In genomic region chr1:111175349-111175748, GRCh38 we compare ENCODE assay signal across 26 cellular contexts. TPM values are rescaled to one million over a fixed set of nuclear protein-coding genes. Genes with fewer than 3 reads are reported as not detected.
"Had no signal": no experiment of that assay in that cellular context is flagged by ENCODE, and none has a peak within 500 bp of the region (broad histone marks: within the 10 kb centered on the region; RNA-seq: fewer than 3 reads in every experiment).

No MANE protein-coding gene starts in this region.

- H3K4me1 Mint-ChIP-seq: mesothelial cell of epicardium, neural crest cell had no signal

- H3K9me3 ChIP-seq: mucosa of descending colon, neutrophil, pancreas, testis, tibial artery had no signal

- FAIRE-seq: colon, frontal cortex, keratinocyte, pancreas had no signal

- H3K36me3 ChIP-seq: pancreas had no signal

- H3K27ac Mint-ChIP-seq: mesothelial cell of epicardium; natural killer cell treated with Interleukin-12 subunit alpha and Interleukin-12 subunit beta and Interleukin-15 and Interleukin-18, amount 100 ng/mL, for 72 hours; stimulated activated memory B cell treated with anti-CD40 and anti-IgM and Interleukin-4, amounts not matched to agents 10 μg/mL and 1 μg/mL and 100 μg/mL, for 72 hours; type B pancreatic cell had no signal

- H3K4me3 ChIP-seq: dorsolateral prefrontal cortex, lung, mucosa of descending colon, pancreas, smooth muscle cell, testis, tibial artery had no signal

- ATAC-seq: mucosa of descending colon; natural killer cell treated with Interleukin-12 subunit alpha and Interleukin-12 subunit beta and Interleukin-15 and Interleukin-18, amount 100 ng/mL, for 72 hours; pancreas; sciatic nerve; stimulated activated memory B cell treated with anti-CD40 and anti-IgM and Interleukin-4, amounts not matched to agents 10 μg/mL and 1 μg/mL and 100 μg/mL, for 72 hours; stimulated activated naive CD8-positive, alpha-beta T cell treated with anti-CD3 and anti-CD28 coated beads, Interleukin-15, Interleukin-2, amounts not matched to agents 100 U/mL and 50 U/mL, for 24 hours had no signal

- H3K4me3 Mint-ChIP-seq: mesothelial cell of epicardium; natural killer cell treated with Interleukin-12 subunit alpha and Interleukin-12 subunit beta and Interleukin-15 and Interleukin-18, amount 100 ng/mL, for 72 hours; neural crest cell; stimulated activated memory B cell treated with anti-CD40 and anti-IgM and Interleukin-4, amounts not matched to agents 10 μg/mL and 1 μg/mL and 100 μg/mL, for 72 hours; type B pancreatic cell had no signal

- H3K27me3 Mint-ChIP-seq: naive B cell; natural killer cell treated with Interleukin-12 subunit alpha and Interleukin-12 subunit beta and Interleukin-15 and Interleukin-18, amount 100 ng/mL, for 72 hours; stimulated activated memory B cell treated with anti-CD40 and anti-IgM and Interleukin-4, amounts not matched to agents 10 μg/mL and 1 μg/mL and 100 μg/mL, for 72 hours; type B pancreatic cell had no signal

- H3K4me2 ChIP-seq: smooth muscle cell had no signal

- H3K4me1 ChIP-seq: pancreas, testis, tibial artery had no signal

- H3K27ac ChIP-seq: dorsolateral prefrontal cortex, neutrophil, pancreas, testis, tibial artery had no signal

- H3K9me3 Mint-ChIP-seq: mesothelial cell of epicardium; naive B cell; natural killer cell treated with Interleukin-12 subunit alpha and Interleukin-12 subunit beta and Interleukin-15 and Interleukin-18, amount 100 ng/mL, for 72 hours; neural crest cell; stimulated activated memory B cell treated with anti-CD40 and anti-IgM and Interleukin-4, amounts not matched to agents 10 μg/mL and 1 μg/mL and 100 μg/mL, for 72 hours; type B pancreatic cell had no signal

- H3K27me3 ChIP-seq: dorsolateral prefrontal cortex, neutrophil, pancreas, testis, tibial artery had no signal

- DNase-seq: dorsolateral prefrontal cortex; effector CD4-positive, alpha-beta T cell; mesenchymal stem cell; mucosa of descending colon; naive B cell; pancreas; stimulated activated CD4-positive, alpha-beta T cell treated with anti-CD3 and anti-CD28 coated beads, Interleukin-12 subunit alpha, Interleukin-12 subunit beta, amount 100 ng/mL, for 4 hours; stimulated activated CD4-positive, alpha-beta T cell treated with anti-CD3 and anti-CD28 coated beads, Interleukin-2, amount 100 ng/mL, for 24 hours; stimulated activated CD4-positive, alpha-beta T cell treated with anti-CD3 and anti-CD28 coated beads, Interleukin-4, amount 100 ng/mL, for 24 hours; stimulated activated naive CD8-positive, alpha-beta T cell treated with anti-CD3 and anti-CD28 coated beads, Interleukin-15, Interleukin-2, amounts not matched to agents 100 U/mL and 50 U/mL, for 24 hours; substantia nigra; testis; tibial artery had no signal

RNA-seq across cellular contexts. Expression of gene DENND2D, which starts 25.1 kb away (rescaled TPM):
- total RNA-seq: neural crest cell had no signal

RNA-seq across cellular contexts. Expression of gene CHI3L2, which starts 52.2 kb away (rescaled TPM):
- total RNA-seq: fibroblast of villous mesenchyme, mesothelial cell of epicardium, neural crest cell had no signal
